8 cellular contexts compared by ENCODE assay signal in the genomic region with DNA sequence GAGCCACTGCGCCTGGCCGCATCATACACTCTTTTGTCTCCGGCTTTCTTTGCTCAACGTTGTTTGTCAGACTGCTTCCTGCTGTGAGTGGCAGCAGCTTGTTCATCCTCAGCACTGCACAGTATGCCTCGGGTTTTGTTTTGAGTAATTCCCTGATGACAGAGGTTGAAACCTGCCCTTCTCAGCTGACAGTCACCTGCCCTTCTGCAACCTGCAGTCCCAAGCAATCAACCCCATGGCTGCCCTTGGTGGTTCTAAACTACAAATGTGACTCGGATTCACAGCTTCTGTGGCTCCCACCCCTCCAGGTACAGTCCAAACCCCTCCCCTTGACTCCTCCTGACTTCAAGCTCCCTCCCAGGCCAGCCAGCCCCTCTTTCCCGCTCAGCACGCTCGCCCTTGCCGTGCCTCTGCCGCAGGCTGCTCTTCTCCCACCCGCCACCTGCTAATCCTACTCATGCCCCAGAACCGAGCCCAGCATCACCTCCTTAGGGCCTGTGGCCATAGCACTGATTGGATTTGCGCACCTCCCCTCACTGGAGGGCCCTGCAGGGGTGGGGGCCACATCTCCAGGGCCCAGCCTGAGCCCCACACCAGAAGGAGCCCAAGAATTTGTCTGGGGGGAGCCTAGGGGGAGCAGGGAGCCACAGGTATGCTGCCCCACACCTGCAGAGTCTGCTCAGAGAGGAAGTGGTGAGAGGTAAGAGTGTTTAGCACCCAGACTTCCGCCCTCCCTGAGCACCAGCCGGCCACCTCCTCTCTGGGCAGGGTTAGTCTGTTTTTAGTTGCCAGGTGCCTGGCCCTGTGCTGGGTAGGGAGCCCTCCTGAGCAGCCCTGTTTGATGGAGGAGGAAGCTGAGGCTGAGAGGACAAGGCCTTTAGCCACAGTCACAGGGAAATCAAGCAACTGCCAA. TPM values are rescaled to one million over a fixed set of nuclear protein-coding genes. Genes with fewer than 3 reads are reported as not detected.
DNase-seq lines count a peak whose midpoint lies in the region; ATAC-seq and TF ChIP-seq lines count a peak whose summit lies in the region.

No MANE protein-coding gene starts in this region.

- H3K27me3 Mint-ChIP-seq in activated CD4-positive, alpha-beta T cell treated with anti-CD3 and anti-CD28 coated beads, Interleukin-2, amount 10 ng/mL, durations not matched to agents 24 days and 14 days = no peaks in the 10 kb centered on the region

- peak overlapping the region; percentile 89 for H3K27ac Mint-ChIP-seq in activated CD4-positive, alpha-beta T cell treated with anti-CD3 and anti-CD28 coated beads, Interleukin-2, amount 10 ng/mL, durations not matched to agents 24 days and 14 days

- peaks cover 95% of the 10 kb centered on the region for H3K4me1 Mint-ChIP-seq in activated CD4-positive, alpha-beta T cell treated with anti-CD3 and anti-CD28 coated beads, Interleukin-2, amount 10 ng/mL, durations not matched to agents 24 days and 14 days

- POLR2A ChIA-PET in HEK293 (lab: Yijun Ruan, JAX) = interaction anchor here (0.6 to 1.6 kb wide), 2 partner anchors 9 to 26 kb away, joined by 4 to 7 read pairs; no protein-coding TSS in a partner anchor

- H3K9me3 ChIP-seq in HEK293 (ENCODE audit: control insufficient read depth, insufficient read depth, low read depth, low read length) = no peaks in the 10 kb centered on the region

- DNase-seq in NCI-H1417 (lab: John Stamatoyannopoulos, UW) = peak; percentile 67 to 98 (median 88)
- peak; percentile 92 for DNase-seq in activated CD4-positive, alpha-beta T cell treated with anti-CD3 and anti-CD28 coated beads, Interleukin-2, amount 10 ng/mL, durations not matched to agents 24 days and 14 days
- peak; percentile 59 for DNase-seq in epithelial cell of prostate (ENCODE audit: low read depth, low spot score)
- peak; percentile 55 to 74 (median 58) for DNase-seq in stimulated activated CD4-positive, alpha-beta T cell treated with anti-CD3 and anti-CD28 coated beads, TNF-alpha, amount 100 ng/mL, for 48 hours (ENCODE audit: low read depth in 3 of 3)
- no peak for DNase-seq in kidney glomerular epithelial cell (lab: John Stamatoyannopoulos, UW)
- DNase-seq in hepatic stellate cell (ENCODE audit: low spot score) = no peak

- TF ChIP-seq CTCF in HEK293 (tag by site-specific recombination; IDR thresholded peaks at IDR 0.05) = no peak

- peaks cover 18% of the 10 kb centered on the region for H3K4me1 ChIP-seq in HEK293 (ENCODE audit: control insufficient read depth, insufficient read depth, low read length)

- CTCF ChIA-PET in HEK293 (lab: Yijun Ruan, JAX) = interaction anchor here (0.6 to 1.4 kb wide), 2 partner anchors 27 to 123 kb away, joined by 3 to 5 read pairs; no protein-coding TSS in a partner anchor

- peak; percentile 62 for ATAC-seq in GM18505 (IDR thresholded peaks at IDR 0.05; ENCODE audit: unreplicated experiment)

- peaks cover 17% of the 10 kb centered on the region for H3K36me3 Mint-ChIP-seq in activated CD4-positive, alpha-beta T cell treated with anti-CD3 and anti-CD28 coated beads, Interleukin-2, amount 10 ng/mL, durations not matched to agents 24 days and 14 days (ENCODE audit: low read depth)

- H3K4me3 Mint-ChIP-seq in activated CD4-positive, alpha-beta T cell treated with anti-CD3 and anti-CD28 coated beads, Interleukin-2, amount 10 ng/mL, durations not matched to agents 24 days and 14 days = peak overlapping the region; percentile 96

- no peaks in the 10 kb centered on the region for H3K36me3 ChIP-seq in HEK293 (ENCODE audit: control insufficient read depth in 2 of 2, insufficient read depth in 1 of 2, low read length in 2 of 2)

- H3K9me3 Mint-ChIP-seq in activated CD4-positive, alpha-beta T cell treated with anti-CD3 and anti-CD28 coated beads, Interleukin-2, amount 10 ng/mL, durations not matched to agents 24 days and 14 days = no peaks in the 10 kb centered on the region

- H3K4me3 ChIP-seq in HEK293 (ENCODE audit: low read depth, low read length) = no peak overlapping the region

- H3K27ac ChIP-seq in HEK293 (ENCODE audit: extremely low read depth, low read depth, low read length) = peak overlapping the region; percentile 11; the same call in 1 of the 2 replicates
- H3K27ac ChIP-seq in epithelial cell of prostate = peak overlapping the region; percentile 98

- intact Hi-C loops in activated CD4-positive, alpha-beta T cell treated with anti-CD3 and anti-CD28 coated beads, Interleukin-2, amount 10 ng/mL, durations not matched to agents 24 days and 14 days (cut with micrococcal nuclease) = loop anchor here (1.0 to 2.0 kb wide), 6 partner anchors 9 to 61 kb away; no protein-coding TSS in a partner anchor

- no peak for TF ChIP-seq POLR2A in GM18505 (IDR thresholded peaks at IDR 0.05; ENCODE audit: borderline replicate concordance, extremely low read depth, insufficient read depth, insufficient read length)

TF ChIP-seq in HEK293, 187 proteins besides CTCF, POLR2A, EP300 and RAD21 (continues in another document):
- TF ChIP-seq, protein P1, sequence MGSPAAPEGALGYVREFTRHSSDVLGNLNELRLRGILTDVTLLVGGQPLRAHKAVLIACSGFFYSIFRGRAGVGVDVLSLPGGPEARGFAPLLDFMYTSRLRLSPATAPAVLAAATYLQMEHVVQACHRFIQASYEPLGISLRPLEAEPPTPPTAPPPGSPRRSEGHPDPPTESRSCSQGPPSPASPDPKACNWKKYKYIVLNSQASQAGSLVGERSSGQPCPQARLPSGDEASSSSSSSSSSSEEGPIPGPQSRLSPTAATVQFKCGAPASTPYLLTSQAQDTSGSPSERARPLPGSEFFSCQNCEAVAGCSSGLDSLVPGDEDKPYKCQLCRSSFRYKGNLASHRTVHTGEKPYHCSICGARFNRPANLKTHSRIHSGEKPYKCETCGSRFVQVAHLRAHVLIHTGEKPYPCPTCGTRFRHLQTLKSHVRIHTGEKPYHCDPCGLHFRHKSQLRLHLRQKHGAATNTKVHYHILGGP (tag by site-specific recombination; IDR thresholded peaks at IDR 0.05) = peak; percentile 32; the same call in 1 of the 2 replicates
- TF ChIP-seq ZBTB7A (tag by site-specific recombination; IDR thresholded peaks at IDR 0.05; ENCODE audit: low read depth) (no peak), ZNF10 (tag by site-specific recombination; IDR thresholded peaks at IDR 0.05) (peak; percentile 72; the same call in 1 of the 2 replicates), ZFP69B (tag by site-specific recombination; IDR thresholded peaks at IDR 0.05) (no peak), ZBTB48 (tag by site-specific recombination; IDR thresholded peaks at IDR 0.05) (no peak), ZNF24 (tag by site-specific recombination; IDR thresholded peaks at IDR 0.05) (0 out of 2 replicates have a peak, but pooled peaks have one; percentile 19), BCL11A (tag by site-specific recombination; IDR thresholded peaks at IDR 0.05; ENCODE audit: low read depth) (no peak), ZNF239 (tag by site-specific recombination; IDR thresholded peaks at IDR 0.05) (no peak), ZNF624 (tag by site-specific recombination; IDR thresholded peaks at IDR 0.05) (no peak), OSR2 (tag by site-specific recombination; IDR thresholded peaks at IDR 0.05) (peak; percentile 86), KLF9 (tag by site-specific recombination; IDR thresholded peaks at IDR 0.05; ENCODE audit: low read depth) (no peak), ZNF174 (tag by site-specific recombination; IDR thresholded peaks at IDR 0.05) (no peak), ZNF266 (tag by site-specific recombination; IDR thresholded peaks at IDR 0.05; ENCODE audit: low read depth) (no peak), ZNF747 (tag by site-specific recombination; IDR thresholded peaks at IDR 0.05) (no peak), ZNF555 (tag by site-specific recombination; conservative IDR thresholded peaks at IDR 0.05) (no peak), SCRT2 (tag by site-specific recombination; IDR thresholded peaks at IDR 0.05) (peak; percentile 81), TRIM28 (IDR thresholded peaks at IDR 0.05; ENCODE audit: borderline replicate concordance, low read length) (no peak), EGR2 (tag by site-specific recombination; IDR thresholded peaks at IDR 0.05; ENCODE audit: low read depth) (no peak), ZNF658 (tag by site-specific recombination; IDR thresholded peaks at IDR 0.05) (no peak), ZNF155 (tag by site-specific recombination; IDR thresholded peaks at IDR 0.05) (no peak)
- TF ChIP-seq, protein P2, sequence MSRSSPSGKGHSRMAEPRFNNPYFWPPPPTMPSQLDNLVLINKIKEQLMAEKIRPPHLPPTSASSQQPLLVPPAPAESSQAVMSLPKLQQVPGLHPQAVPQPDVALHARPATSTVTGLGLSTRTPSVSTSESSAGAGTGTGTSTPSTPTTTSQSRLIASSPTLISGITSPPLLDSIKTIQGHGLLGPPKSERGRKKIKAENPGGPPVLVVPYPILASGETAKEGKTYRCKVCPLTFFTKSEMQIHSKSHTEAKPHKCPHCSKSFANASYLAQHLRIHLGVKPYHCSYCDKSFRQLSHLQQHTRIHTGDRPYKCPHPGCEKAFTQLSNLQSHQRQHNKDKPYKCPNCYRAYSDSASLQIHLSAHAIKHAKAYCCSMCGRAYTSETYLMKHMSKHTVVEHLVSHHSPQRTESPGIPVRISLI (tag by site-specific recombination; IDR thresholded peaks at IDR 0.05) = no peak
- TF ChIP-seq, protein P3, sequence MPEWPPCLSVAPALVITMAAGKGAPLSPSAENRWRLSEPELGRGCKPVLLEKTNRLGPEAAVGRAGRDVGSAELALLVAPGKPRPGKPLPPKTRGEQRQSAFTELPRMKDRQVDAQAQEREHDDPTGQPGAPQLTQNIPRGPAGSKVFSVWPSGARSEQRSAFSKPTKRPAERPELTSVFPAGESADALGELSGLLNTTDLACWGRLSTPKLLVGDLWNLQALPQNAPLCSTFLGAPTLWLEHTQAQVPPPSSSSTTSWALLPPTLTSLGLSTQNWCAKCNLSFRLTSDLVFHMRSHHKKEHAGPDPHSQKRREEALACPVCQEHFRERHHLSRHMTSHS (tag by site-specific recombination; IDR thresholded peaks at IDR 0.05) = no peak

RNA-seq across cellular contexts. Expression of a gene that starts 10.1 kb away (rescaled TPM):
- total RNA-seq in activated CD4-positive, alpha-beta T cell treated with anti-CD3 and anti-CD28 coated beads, Interleukin-2, amount 10 ng/mL, durations not matched to agents 24 days and 14 days = 56.1 and 64.4 TPM in 2 replicates

RNA-seq across cellular contexts. Expression of a gene that starts 33.0 kb away (rescaled TPM):
- total RNA-seq in activated CD4-positive, alpha-beta T cell treated with anti-CD3 and anti-CD28 coated beads, Interleukin-2, amount 10 ng/mL, durations not matched to agents 24 days and 14 days = 62.7 and 65.1 TPM in 2 replicates

RNA-seq across cellular contexts. Expression of a gene that starts 40.1 kb away (rescaled TPM):
- 0.89 and 0.90 TPM in 2 replicates for total RNA-seq in activated CD4-positive, alpha-beta T cell treated with anti-CD3 and anti-CD28 coated beads, Interleukin-2, amount 10 ng/mL, durations not matched to agents 24 days and 14 days

RNA-seq across cellular contexts. Expression of a gene that starts 53.8 kb away (rescaled TPM):
- 28.0 and 28.3 TPM in 2 replicates for total RNA-seq in activated CD4-positive, alpha-beta T cell treated with anti-CD3 and anti-CD28 coated beads, Interleukin-2, amount 10 ng/mL, durations not matched to agents 24 days and 14 days

Comparison
In these comparisons a context has a peak if more than half of its experiments do, and no peak if none do; other contexts are left out.
1. DNase-seq: peak in NCI-H1417 (3 of 3), activated CD4-positive, alpha-beta T cell treated with anti-CD3 and anti-CD28 coated beads, Interleukin-2, amount 10 ng/mL, durations not matched to agents 24 days and 14 days (single experiment), epithelial cell of prostate (single experiment) and stimulated activated CD4-positive, alpha-beta T cell treated with anti-CD3 and anti-CD28 coated beads, TNF-alpha, amount 100 ng/mL, for 48 hours (3 of 3); none in kidney glomerular epithelial cell (single experiment) and hepatic stellate cell (single experiment).